33 cellular contexts compared by ENCODE assay signal in genomic region chr18:63567825-63568224, GRCh38. TPM values are rescaled to one million over a fixed set of nuclear protein-coding genes. Genes with fewer than 3 reads are reported as not detected.
"Had no signal": no experiment of that assay in that cellular context is flagged by ENCODE, and none has a peak within 500 bp of the region (broad histone marks: within the 10 kb centered on the region; RNA-seq: fewer than 3 reads in every experiment).

No MANE protein-coding gene starts in this region.

- H3K4me1 Mint-ChIP-seq: stimulated activated effector memory CD8-positive, alpha-beta T cell treated with anti-CD3 and anti-CD28 coated beads, Interleukin-12 subunit alpha, Interleukin-12 subunit beta, amount 100 ng/mL, for 72 hours; stimulated activated naive B cell treated with anti-CD40 and anti-IgM and Interleukin-4, amounts not matched to agents 10 μg/mL and 1 μg/mL and 100 μg/mL, for 72 hours; stimulated activated naive CD8-positive, alpha-beta T cell treated with anti-CD3 and anti-CD28 coated beads, Interleukin-15, amount 100 ng/mL, for 72 hours had no signal

- H3K9me3 Mint-ChIP-seq: stimulated activated effector memory CD8-positive, alpha-beta T cell treated with anti-CD3 and anti-CD28 coated beads, Interleukin-12 subunit alpha, Interleukin-12 subunit beta, amount 100 ng/mL, for 72 hours; stimulated activated memory B cell treated with anti-CD40 and anti-IgM and Interleukin-4, amounts not matched to agents 10 μg/mL and 1 μg/mL and 100 μg/mL, for 72 hours; stimulated activated naive B cell treated with anti-CD40 and anti-IgM and Interleukin-4, amounts not matched to agents 10 μg/mL and 1 μg/mL and 100 μg/mL, for 72 hours; stimulated activated naive CD8-positive, alpha-beta T cell treated with anti-CD3 and anti-CD28 coated beads, Interleukin-15, amount 100 ng/mL, for 72 hours; stimulated activated naive CD8-positive, alpha-beta T cell treated with anti-CD3 and anti-CD28 coated beads, Interleukin-15, Interleukin-2, amounts not matched to agents 100 ng/mL and 50 ng/mL, for 24 hours; type B pancreatic cell had no signal

- H3K36me3 Mint-ChIP-seq: stimulated activated effector memory CD8-positive, alpha-beta T cell treated with anti-CD3 and anti-CD28 coated beads, Interleukin-12 subunit alpha, Interleukin-12 subunit beta, amount 100 ng/mL, for 72 hours; stimulated activated memory B cell treated with anti-CD40 and anti-IgM and Interleukin-4, amounts not matched to agents 10 μg/mL and 1 μg/mL and 100 μg/mL, for 72 hours; stimulated activated naive B cell treated with anti-CD40 and anti-IgM and Interleukin-4, amounts not matched to agents 10 μg/mL and 1 μg/mL and 100 μg/mL, for 72 hours; type B pancreatic cell had no signal

- H3K36me3 ChIP-seq: stomach, suprapubic skin, thoracic aorta, thyroid gland, tibial artery, tibial nerve, transverse colon, upper lobe of left lung, upper lobe of right lung, uterus, vagina had no signal

- H3K27me3 Mint-ChIP-seq: type B pancreatic cell had no signal

- H3K27ac ChIP-seq: stomach, suprapubic skin, testis, thoracic aorta, thyroid gland, tibial artery, tibial nerve, transverse colon, upper lobe of left lung, upper lobe of right lung, uterus, vagina had no signal

- H3K4me1 ChIP-seq: stomach, testis, thyroid gland, tibial artery, transverse colon, upper lobe of left lung, upper lobe of right lung, uterus, vagina had no signal

- H3K4me3 ChIP-seq: stomach, suprapubic skin, testis, thoracic aorta, thyroid gland, tibial artery, tibial nerve, transverse colon, upper lobe of left lung, upper lobe of right lung, uterus, vagina had no signal

- ATAC-seq: stimulated activated effector memory CD8-positive, alpha-beta T cell treated with anti-CD3 and anti-CD28 coated beads, Interleukin-12 subunit alpha, Interleukin-12 subunit beta, amount 100 ng/mL, for 72 hours; stimulated activated memory B cell treated with anti-CD40 and anti-IgM and Interleukin-4, amounts not matched to agents 10 μg/mL and 1 μg/mL and 100 μg/mL, for 72 hours; stimulated activated naive B cell treated with anti-CD40 and anti-IgM and Interleukin-4, amounts not matched to agents 10 μg/mL and 1 μg/mL and 100 μg/mL, for 72 hours; stimulated activated naive CD8-positive, alpha-beta T cell treated with anti-CD3 and anti-CD28 coated beads, Interleukin-15, amount 100 ng/mL, for 72 hours; stimulated activated naive CD8-positive, alpha-beta T cell treated with anti-CD3 and anti-CD28 coated beads, Interleukin-15, Interleukin-2, amounts not matched to agents 100 U/mL and 50 U/mL, for 24 hours; upper lobe of right lung had no signal

- H3K27me3 ChIP-seq: stomach, suprapubic skin, testis, thyroid gland, tibial nerve, transverse colon, upper lobe of left lung, upper lobe of right lung, uterus, vagina had no signal

- H3K9me3 ChIP-seq: stomach, suprapubic skin, testis, thoracic aorta, thyroid gland, tibial artery, tibial nerve, transverse colon, upper lobe of left lung, upper lobe of right lung, uterus, vagina had no signal

- H3K27ac Mint-ChIP-seq: stimulated activated effector memory CD8-positive, alpha-beta T cell treated with anti-CD3 and anti-CD28 coated beads, Interleukin-12 subunit alpha, Interleukin-12 subunit beta, amount 100 ng/mL, for 72 hours; stimulated activated memory B cell treated with anti-CD40 and anti-IgM and Interleukin-4, amounts not matched to agents 10 μg/mL and 1 μg/mL and 100 μg/mL, for 72 hours; stimulated activated naive B cell treated with anti-CD40 and anti-IgM and Interleukin-4, amounts not matched to agents 10 μg/mL and 1 μg/mL and 100 μg/mL, for 72 hours; stimulated activated naive CD8-positive, alpha-beta T cell treated with anti-CD3 and anti-CD28 coated beads, Interleukin-15, amount 100 ng/mL, for 72 hours; stimulated activated naive CD8-positive, alpha-beta T cell treated with anti-CD3 and anti-CD28 coated beads, Interleukin-15, Interleukin-2, amounts not matched to agents 100 ng/mL and 50 ng/mL, for 24 hours; type B pancreatic cell had no signal

- FAIRE-seq: urothelium cell line had no signal

- H3K4me3 Mint-ChIP-seq: stimulated activated effector memory CD8-positive, alpha-beta T cell treated with anti-CD3 and anti-CD28 coated beads, Interleukin-12 subunit alpha, Interleukin-12 subunit beta, amount 100 ng/mL, for 72 hours; stimulated activated memory B cell treated with anti-CD40 and anti-IgM and Interleukin-4, amounts not matched to agents 10 μg/mL and 1 μg/mL and 100 μg/mL, for 72 hours; stimulated activated naive B cell treated with anti-CD40 and anti-IgM and Interleukin-4, amounts not matched to agents 10 μg/mL and 1 μg/mL and 100 μg/mL, for 72 hours; stimulated activated naive CD8-positive, alpha-beta T cell treated with anti-CD3 and anti-CD28 coated beads, Interleukin-15, amount 100 ng/mL, for 72 hours; stimulated activated naive CD8-positive, alpha-beta T cell treated with anti-CD3 and anti-CD28 coated beads, Interleukin-15, Interleukin-2, amounts not matched to agents 100 ng/mL and 50 ng/mL, for 24 hours; type B pancreatic cell had no signal

- DNase-seq: stimulated activated CD4-positive, alpha-beta T cell treated with anti-CD3 and anti-CD28 coated beads, Interleukin-2, amount 100 ng/mL, for 48 hours; stimulated activated CD4-positive, alpha-beta T cell treated with anti-CD3 and anti-CD28 coated beads, Interleukin-4, amount 100 ng/mL, for 1 hour; stimulated activated CD4-positive, alpha-beta T cell treated with anti-CD3 and anti-CD28 coated beads, Interleukin-4, amount 100 ng/mL, for 24 hours; stimulated activated CD4-positive, alpha-beta T cell treated with anti-CD3 and anti-CD28 coated beads, Interleukin-4, amount 100 ng/mL, for 4 hours; stimulated activated CD8-positive, alpha-beta memory T cell treated with anti-CD3 and anti-CD28 coated beads, Interleukin-4, amount 100 ng/mL, for 48 hours; stimulated activated naive B cell treated with anti-CD40 and anti-IgM and Interleukin-4, amounts not matched to agents 10 μg/mL and 1 μg/mL and 100 μg/mL, for 72 hours; stimulated activated naive CD4-positive, alpha-beta T cell; stimulated activated naive CD4-positive, alpha-beta T cell treated with Interleukin-2 at 50 U/mL for 16 hours; stimulated activated naive CD8-positive, alpha-beta T cell treated with anti-CD3 and anti-CD28 coated beads, Interleukin-15, amount 100 ng/mL, for 72 hours; stimulated activated naive CD8-positive, alpha-beta T cell treated with anti-CD3 and anti-CD28 coated beads, Interleukin-15, Interleukin-2, amounts not matched to agents 100 U/mL and 50 U/mL, for 24 hours; stomach; substantia nigra; testis; thyroid gland; tibial artery; transverse colon; trophoblast cell; upper lobe of right lung; uterus had no signal

RNA-seq across cellular contexts. Expression of gene SERPINB13, which starts 19.3 kb away (rescaled TPM):
- total RNA-seq: subcutaneous adipose tissue, testis, thoracic aorta, thyroid gland, tibial nerve, upper lobe of right lung, ureter, uterus had no signal
- polyA plus RNA-seq: urinary bladder had no signal

RNA-seq across cellular contexts. Expression of gene SERPINB12, which starts 25.7 kb away (rescaled TPM):
- total RNA-seq: stomach, subcutaneous adipose tissue, temporal lobe, thoracic aorta, thyroid gland, tibial nerve, transverse colon, upper lobe of left lung, upper lobe of right lung, ureter, urinary bladder, uterus had no signal
- polyA plus RNA-seq: stomach, urinary bladder had no signal
